2 cellular contexts compared by ENCODE assay signal in genomic region chr16:4283939-4284338, GRCh38.
TF ChIP-seq lines count a peak whose summit lies in the region.

No MANE protein-coding gene starts in this region.

TF ChIP-seq in HCT116, 20 proteins besides CTCF, POLR2A, EP300 and RAD21:
- no peak for TF ChIP-seq REST (IDR thresholded peaks at IDR 0.05; ENCODE audit: low read depth)
- TF ChIP-seq FOSL1 (IDR thresholded peaks at IDR 0.05; ENCODE audit: low read depth) = no peak
- no peak for TF ChIP-seq SP1 (IDR thresholded peaks at IDR 0.05; ENCODE audit: low read depth)
- no peak for TF ChIP-seq ZNF274 (IDR thresholded peaks at IDR 0.05; ENCODE audit: low read depth, low read length)
- no peak for TF ChIP-seq JUND (IDR thresholded peaks at IDR 0.05)
- TF ChIP-seq TCF7L2 (IDR thresholded peaks at IDR 0.05; ENCODE audit: borderline replicate concordance, extremely low read depth, insufficient read depth, insufficient read length) = no peak

TF ChIP-seq in SK-N-SH treated with all-trans-retinoic acid at 6 μM for 48 hours, 23 proteins besides CTCF, POLR2A, EP300 and RAD21:
- TF ChIP-seq RARB (CRISPR knock-in tag; IDR thresholded peaks at IDR 0.05) = no peak
- no peak for TF ChIP-seq ZNF70 (CRISPR knock-in tag; IDR thresholded peaks at IDR 0.05)
